In the genomic region with DNA sequence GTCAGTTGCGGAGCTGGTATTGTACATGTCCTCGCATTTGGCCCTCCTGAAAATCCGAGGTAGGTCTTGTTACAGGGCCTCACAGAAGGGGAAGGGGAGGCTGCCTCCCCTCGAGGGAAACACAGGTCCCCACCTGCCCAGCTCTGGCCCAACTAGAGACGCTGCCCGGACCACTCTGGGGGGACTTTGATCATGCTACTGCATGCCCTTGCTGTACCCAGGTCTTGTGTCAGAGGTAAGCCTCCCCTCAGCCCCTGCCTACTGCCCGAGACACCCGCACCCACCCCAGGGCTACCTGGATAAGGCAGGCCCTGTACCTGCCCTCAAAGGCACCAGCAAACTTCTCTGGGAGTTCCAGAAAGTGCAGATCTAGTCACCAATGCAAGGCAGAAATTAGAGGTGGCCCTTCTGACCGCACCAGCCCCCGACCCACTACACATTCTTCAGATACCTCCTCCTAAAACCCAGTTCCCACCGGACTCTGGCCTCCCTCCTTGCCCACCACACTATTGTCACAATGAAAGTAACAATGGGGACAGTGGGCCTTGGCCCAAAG, we compare ENCODE assay signal across 9 cellular contexts. TPM values are rescaled to one million over a fixed set of nuclear protein-coding genes. Genes with fewer than 3 reads are reported as not detected.
DNase-seq lines count a peak whose midpoint lies in the region; ATAC-seq and TF ChIP-seq lines count a peak whose summit lies in the region.
"Had no signal": no experiment of that assay in that cellular context is flagged by ENCODE, and none has a peak within 500 bp of the region (broad histone marks: within the 10 kb centered on the region; RNA-seq: fewer than 3 reads in every experiment).

No MANE protein-coding gene starts in this region.

- H3K27me3 ChIP-seq in ascending aorta (no peaks in the 10 kb centered on the region), tibial nerve (no peaks in the 10 kb centered on the region)

- H3K36me3 ChIP-seq in ascending aorta (no peaks in the 10 kb centered on the region), tibial nerve (no peaks in the 10 kb centered on the region)

- WGBS in tibial nerve, 2 donors = 84 to 90% methylated on average over 11 of the region's 11 CpGs

- no peak for TF ChIP-seq POLR2A in tibial nerve (IDR thresholded peaks at IDR 0.05)

- TF ChIP-seq CTCF in ascending aorta (IDR thresholded peaks at IDR 0.05) = no peak
- TF ChIP-seq CTCF in mesothelial cell of epicardium (IDR thresholded peaks at IDR 0.05; ENCODE audit: unreplicated experiment) = no peak
- no peak for TF ChIP-seq CTCF in tibial nerve (IDR thresholded peaks at IDR 0.05)

- H3K4me3 ChIP-seq in ascending aorta (peak overlapping the region; percentile 84 to 88), tibial nerve (peak overlapping the region; percentile 78 to 97 (median 82))

- H3K4me3 Mint-ChIP-seq in activated naive CD4-positive, alpha-beta T cell treated with anti-CD3 and anti-CD28 coated beads, Interleukin-2, amount 10 ng/mL, durations not matched to agents 7 days and 5 days = peak overlapping the region; percentile 91
- peak overlapping the region; percentile 94 for H3K4me3 Mint-ChIP-seq in mesothelial cell of epicardium

- H3K27ac ChIP-seq in ascending aorta (peak overlapping the region; percentile 81 to 90), tibial nerve (peak overlapping the region; percentile 32 to 83 (median 82))

- H3K9me3 ChIP-seq in ascending aorta (no peaks in the 10 kb centered on the region), tibial nerve (no peaks in the 10 kb centered on the region)

- H3K27me3 Mint-ChIP-seq in activated naive CD4-positive, alpha-beta T cell treated with anti-CD3 and anti-CD28 coated beads, Interleukin-2, amount 10 ng/mL, durations not matched to agents 7 days and 5 days = no peaks in the 10 kb centered on the region
- H3K27me3 Mint-ChIP-seq in mesothelial cell of epicardium (ENCODE audit: low read depth) = no peaks in the 10 kb centered on the region

- no peak for TF ChIP-seq EP300 in tibial nerve (IDR thresholded peaks at IDR 0.05)

- CTCF ChIA-PET in activated naive CD4-positive, alpha-beta T cell treated with anti-CD3 and anti-CD28 coated beads, Interleukin-2, amount 10 ng/mL, durations not matched to agents 7 days and 5 days (lab: Charles Lee) = interaction anchor here (0.9 to 2.9 kb wide), 4 partner anchors 35 to 56 kb away, joined by 3 to 40 read pairs (median 4); no protein-coding TSS in a partner anchor

- H3K4me1 ChIP-seq in ascending aorta (peaks cover 8 to 15% of the 10 kb centered on the region in 2 donors), tibial nerve (peaks cover 0 to 30% (median 18%) of the 10 kb centered on the region in 4 donors)

- H3K4me1 Mint-ChIP-seq in activated naive CD4-positive, alpha-beta T cell treated with anti-CD3 and anti-CD28 coated beads, Interleukin-2, amount 10 ng/mL, durations not matched to agents 7 days and 5 days = peaks cover 31% of the 10 kb centered on the region
- H3K4me1 Mint-ChIP-seq in mesothelial cell of epicardium = peaks cover 20% of the 10 kb centered on the region

- H3K27ac Mint-ChIP-seq in activated naive CD4-positive, alpha-beta T cell treated with anti-CD3 and anti-CD28 coated beads, Interleukin-2, amount 10 ng/mL, durations not matched to agents 7 days and 5 days = peak overlapping the region; percentile 85
- H3K27ac Mint-ChIP-seq in mesothelial cell of epicardium = peak overlapping the region; percentile 47

- ATAC-seq in sciatic nerve = no peak

- intact Hi-C loops in ascending aorta (cut with DNase I) (loop anchor here (5.0 kb wide), 2 partner anchors 34 to 94 kb away; a partner anchor contains a TSS), sciatic nerve (cut with DNase I) (loop anchor here (10.0 kb wide), 1 partner anchor 52 kb away; no protein-coding TSS in a partner anchor)

- H3K9me3 Mint-ChIP-seq in activated naive CD4-positive, alpha-beta T cell treated with anti-CD3 and anti-CD28 coated beads, Interleukin-2, amount 10 ng/mL, durations not matched to agents 7 days and 5 days = no peaks in the 10 kb centered on the region
- no peaks in the 10 kb centered on the region for H3K9me3 Mint-ChIP-seq in mesothelial cell of epicardium

- no peak for DNase-seq in activated naive CD4-positive, alpha-beta T cell treated with anti-CD3 and anti-CD28 coated beads, Interleukin-2, amount 10 ng/mL, durations not matched to agents 7 days and 5 days
- no peak for DNase-seq in activated naive CD4-positive, alpha-beta T cell treated with Interleukin-2 at 50 U/mL for 16 hours
- no peak for DNase-seq in ascending aorta (ENCODE audit: low spot score in 2 of 2)
- DNase-seq in mesothelial cell of epicardium (ENCODE audit: low spot score in 2 of 2, unreplicated experiment in 2 of 2) = no peak
- no peak for DNase-seq in tibial nerve (ENCODE audit: low spot score in 2 of 2)
- DNase-seq in activated CD4-positive, CD25-positive, alpha-beta regulatory T cell treated with anti-CD3 and anti-CD28 coated beads, Interleukin-2, amount 50 U/mL, for 72 hours = no peak
- no peak for DNase-seq in sciatic nerve (ENCODE audit: low spot score)
- DNase-seq in cerebellar nuclear complex (lab: John Stamatoyannopoulos, UW) = no peak
- DNase-seq: COR-L47 had no signal

- H3K36me3 Mint-ChIP-seq in activated naive CD4-positive, alpha-beta T cell treated with anti-CD3 and anti-CD28 coated beads, Interleukin-2, amount 10 ng/mL, durations not matched to agents 7 days and 5 days = peaks cover 2% of the 10 kb centered on the region
- no peaks in the 10 kb centered on the region for H3K36me3 Mint-ChIP-seq in mesothelial cell of epicardium

RNA-seq across cellular contexts. Expression of a gene that starts 1.0 kb away (rescaled TPM):
- total RNA-seq in ascending aorta = 155 TPM
- 104 to 113 TPM (median 109 TPM) in 3 replicates for total RNA-seq in mesothelial cell of epicardium
- total RNA-seq in tibial nerve = 100 to 1,000 TPM in 1 of 4 donors, 10 to 100 TPM in 3; 73.4 to 128 (median 88.4) TPM
- total RNA-seq in sciatic nerve = 64.6 TPM

RNA-seq across cellular contexts. Expression of a gene that starts 36.8 kb away (rescaled TPM):
- total RNA-seq in ascending aorta (27.0 TPM), mesothelial cell of epicardium (45.0 to 49.2 TPM (median 45.5 TPM) in 3 replicates), tibial nerve (10 to 100 TPM; 19.9 to 25.5 (median 22.7) TPM), sciatic nerve (21.0 TPM)
